ENCODE assay signal across 14 cellular contexts in genomic region chr12:16636435-16637055, GRCh38. TPM values are rescaled to one million over a fixed set of nuclear protein-coding genes. Genes with fewer than 3 reads are reported as not detected.
A peak's percentile ranks its signal among the peaks of the same experiment; 100 is the strongest.
DNase-seq lines count a peak whose midpoint lies in the region; ATAC-seq and TF ChIP-seq lines count a peak whose summit lies in the region.
"Had no signal": no experiment of that assay in that cellular context is flagged by ENCODE, and none has a peak within 500 bp of the region (broad histone marks: within the 10 kb centered on the region; RNA-seq: fewer than 3 reads in every experiment).

No MANE protein-coding gene starts in this region.

- intact Hi-C loops in left cardiac atrium (cut with DNase I), result no loop called here

- peaks cover 16% of the 10 kb centered on the region for H3K4me1 ChIP-seq in MM.1S (ENCODE audit: low read length)
- H3K4me1 ChIP-seq in Karpas-422 (ENCODE audit: low read length), result no peaks in the 10 kb centered on the region
- no peaks in the 10 kb centered on the region for H3K4me1 ChIP-seq in effector memory CD4-positive, alpha-beta T cell (ENCODE audit: control insufficient read depth, insufficient read depth, low read length, poor library complexity, severe bottlenecking)
- H3K4me1 ChIP-seq: right lobe of liver, tibial nerve had no signal

- H3K4me2 ChIP-seq in MM.1S (ENCODE audit: low read depth, low read length), result peak overlapping the region; percentile 61; the same call in 1 of the 2 replicates
- no peak overlapping the region for H3K4me2 ChIP-seq in Karpas-422 (ENCODE audit: low read depth, low read length, poor library complexity, severe bottlenecking)

- H4K20me1 ChIP-seq in MM.1S (ENCODE audit: insufficient read depth, low read length) (no peaks in the 10 kb centered on the region), Karpas-422 (ENCODE audit: insufficient read depth, low read depth, low read length) (no peaks in the 10 kb centered on the region)

- H3K27ac ChIP-seq in MM.1S (ENCODE audit: low read length) (peak overlapping the region; percentile 63; the same call in 1 of the 2 replicates), Karpas-422 (ENCODE audit: low read length) (no peak overlapping the region)
- no peak overlapping the region for H3K27ac ChIP-seq in effector memory CD4-positive, alpha-beta T cell (ENCODE audit: insufficient read depth, low read length, poor library complexity, severe bottlenecking)
- H3K27ac ChIP-seq: right lobe of liver, tibial nerve had no signal

- no peak for TF ChIP-seq CTCF in MM.1S (IDR thresholded peaks at IDR 0.05; ENCODE audit: low read length)

- H3K36me3 ChIP-seq in MM.1S (replicated peaks; ENCODE audit: insufficient read depth, low read length) (no peaks in the 10 kb centered on the region), Karpas-422 (ENCODE audit: insufficient read depth, low read length) (no peaks in the 10 kb centered on the region)
- H3K36me3 ChIP-seq in effector memory CD4-positive, alpha-beta T cell (ENCODE audit: control insufficient read depth, insufficient read depth, low read length), result no peaks in the 10 kb centered on the region
- H3K36me3 ChIP-seq: right lobe of liver, tibial nerve had no signal

- H3F3A ChIP-seq in MM.1S (ENCODE audit: insufficient read depth, low read length), result peaks cover 12% of the 10 kb centered on the region

- H3K79me2 ChIP-seq in MM.1S (ENCODE audit: low read length) (no peaks in the 10 kb centered on the region), Karpas-422 (ENCODE audit: low read length) (no peaks in the 10 kb centered on the region)

- DNase-seq in MM.1S (peak; percentile 55), left cardiac atrium (no peak), kidney tubule cell (ENCODE audit: low spot score) (no peak), Karpas-422 (no peak)
- no peak for DNase-seq in effector memory CD4-positive, alpha-beta T cell
- DNase-seq: activated CD4-positive, alpha-beta memory T cell treated with anti-CD3 and anti-CD28 coated beads, Interleukin-2, amount 10 ng/mL, durations not matched to agents 7 days and 5 days; naive B cell; NCI-H82; right lobe of liver; T-cell had no signal

- H3K4me3 ChIP-seq in MM.1S (ENCODE audit: low read length), result peak overlapping the region; percentile 42; the same call in 1 of the 2 replicates
- no peak overlapping the region for H3K4me3 ChIP-seq in Karpas-422 (ENCODE audit: low read length)
- no peak overlapping the region for H3K4me3 ChIP-seq in effector memory CD4-positive, alpha-beta T cell (ENCODE audit: insufficient read depth, low read depth, low read length, poor library complexity, severe bottlenecking)
- H3K4me3 ChIP-seq: right lobe of liver, tibial nerve had no signal

- H3K9me2 ChIP-seq in MM.1S (replicated peaks; ENCODE audit: insufficient read depth, low read length), result no peaks in the 10 kb centered on the region
- no peaks in the 10 kb centered on the region for H3K9me2 ChIP-seq in Karpas-422 (replicated peaks; ENCODE audit: insufficient read depth, low read length)

- H3K27me3 ChIP-seq in MM.1S (replicated peaks; ENCODE audit: insufficient read depth, low read length) (no peaks in the 10 kb centered on the region), Karpas-422 (ENCODE audit: low read length) (no peaks in the 10 kb centered on the region)
- no peaks in the 10 kb centered on the region for H3K27me3 ChIP-seq in effector memory CD4-positive, alpha-beta T cell (replicated peaks; ENCODE audit: control insufficient read depth, insufficient read depth, low read length, poor library complexity, severe bottlenecking)
- H3K27me3 ChIP-seq: right lobe of liver, tibial nerve had no signal

- peak overlapping the region; percentile 40; the same call in 1 of the 2 replicates for H2AFZ ChIP-seq in MM.1S (ENCODE audit: low read length)
- no peak overlapping the region for H2AFZ ChIP-seq in Karpas-422 (ENCODE audit: low read length)

- H3K9ac ChIP-seq in MM.1S (ENCODE audit: low read length), result peak overlapping the region; percentile 16; the same call in 1 of the 2 replicates
- H3K9ac ChIP-seq in Karpas-422 (ENCODE audit: low read length), result no peak overlapping the region

- ATAC-seq in GM18520 (IDR thresholded peaks at IDR 0.05; ENCODE audit: unreplicated experiment), result peak; percentile 50
- ATAC-seq in GM21381 (IDR thresholded peaks at IDR 0.05; ENCODE audit: unreplicated experiment), result peak; percentile 87
- peak; percentile 96 for ATAC-seq in HG02973 (IDR thresholded peaks at IDR 0.05; ENCODE audit: unreplicated experiment)
- ATAC-seq in left cardiac atrium, result no peak
- ATAC-seq: right lobe of liver, T-cell had no signal

- H3K9me3 ChIP-seq in MM.1S (replicated peaks; ENCODE audit: insufficient read depth, low read length), result no peaks in the 10 kb centered on the region
- H3K9me3 ChIP-seq in Karpas-422 (ENCODE audit: low read length), result peaks cover 7% of the 10 kb centered on the region; the same call in 1 of the 2 replicates
- no peaks in the 10 kb centered on the region for H3K9me3 ChIP-seq in effector memory CD4-positive, alpha-beta T cell (ENCODE audit: control insufficient read depth, low read length)
- H3K9me3 ChIP-seq: right lobe of liver, tibial nerve had no signal

RNA-seq across cellular contexts. Expression of gene LMO3, which starts 30.6 kb away (rescaled TPM):
- total RNA-seq in left cardiac atrium, result 1 to 10 TPM; 4.2 to 7.6 TPM
- total RNA-seq in Karpas-422 (2014; rRNA removed; shearing (Covaris generic); ENCODE audit: low replicate concordance), result not detected in 2 replicates
- total RNA-seq: activated CD4-positive, alpha-beta memory T cell treated with anti-CD3 and anti-CD28 coated beads, Interleukin-2, amount 10 ng/mL, durations not matched to agents 7 days and 5 days had no signal

Comparison
In these comparisons a context has a peak if more than half of its experiments do, and no peak if none do; other contexts are left out.
1. ATAC-seq: peak in GM18520 (single experiment), GM21381 (single experiment) and HG02973 (single experiment); none in left cardiac atrium (0 of 2).